In the genomic region with DNA sequence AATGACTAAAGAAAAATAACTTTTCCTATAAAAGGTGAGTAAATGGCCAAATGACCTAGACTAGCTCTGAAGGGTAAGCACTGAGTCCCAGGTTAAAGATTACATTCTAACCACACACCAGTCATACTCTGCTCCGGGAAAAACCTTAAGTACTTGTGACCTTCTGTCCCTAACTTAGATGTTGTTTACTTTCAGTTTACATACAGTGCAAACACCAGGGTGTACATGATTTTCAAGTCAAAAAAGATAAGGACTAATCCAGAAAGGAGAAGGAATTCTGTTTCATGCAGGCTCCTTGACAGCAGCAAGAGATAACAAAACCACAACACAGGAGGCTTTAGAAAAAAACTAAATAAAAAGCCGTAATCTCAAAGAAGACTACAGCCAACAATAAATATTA, we compare ENCODE assay signal across 1 cellular context.
TF ChIP-seq lines count a peak whose summit lies in the region.

No MANE protein-coding gene starts in this region.

TF ChIP-seq in K562, 482 proteins besides CTCF, POLR2A, EP300 and RAD21 (continued from another document and continues in another):
- TF ChIP-seq, protein P1, sequence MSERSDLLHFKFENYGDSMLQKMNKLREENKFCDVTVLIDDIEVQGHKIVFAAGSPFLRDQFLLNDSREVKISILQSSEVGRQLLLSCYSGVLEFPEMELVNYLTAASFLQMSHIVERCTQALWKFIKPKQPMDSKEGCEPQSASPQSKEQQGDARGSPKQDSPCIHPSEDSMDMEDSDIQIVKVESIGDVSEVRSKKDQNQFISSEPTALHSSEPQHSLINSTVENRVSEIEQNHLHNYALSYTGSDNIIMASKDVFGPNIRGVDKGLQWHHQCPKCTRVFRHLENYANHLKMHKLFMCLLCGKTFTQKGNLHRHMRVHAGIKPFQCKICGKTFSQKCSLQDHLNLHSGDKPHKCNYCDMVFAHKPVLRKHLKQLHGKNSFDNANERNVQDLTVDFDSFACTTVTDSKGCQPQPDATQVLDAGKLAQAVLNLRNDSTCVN (CRISPR knock-in tag; IDR thresholded peaks at IDR 0.05): no peak
- TF ChIP-seq SP2 (IDR thresholded peaks at IDR 0.05; ENCODE audit: extremely low read depth, low read depth, low read length, poor library complexity, severe bottlenecking): no peak
- TF ChIP-seq POLR2H (tag; IDR thresholded peaks at IDR 0.05; ENCODE audit: low read depth): no peak
- no peak for TF ChIP-seq STAG1 (CRISPR knock-in tag; IDR thresholded peaks at IDR 0.05; ENCODE audit: borderline replicate concordance)
- TF ChIP-seq, protein P2, sequence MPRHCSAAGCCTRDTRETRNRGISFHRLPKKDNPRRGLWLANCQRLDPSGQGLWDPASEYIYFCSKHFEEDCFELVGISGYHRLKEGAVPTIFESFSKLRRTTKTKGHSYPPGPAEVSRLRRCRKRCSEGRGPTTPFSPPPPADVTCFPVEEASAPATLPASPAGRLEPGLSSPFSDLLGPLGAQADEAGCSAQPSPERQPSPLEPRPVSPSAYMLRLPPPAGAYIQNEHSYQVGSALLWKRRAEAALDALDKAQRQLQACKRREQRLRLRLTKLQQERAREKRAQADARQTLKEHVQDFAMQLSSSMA (CRISPR knock-in tag; IDR thresholded peaks at IDR 0.05): no peak
- TF ChIP-seq, protein P3, sequence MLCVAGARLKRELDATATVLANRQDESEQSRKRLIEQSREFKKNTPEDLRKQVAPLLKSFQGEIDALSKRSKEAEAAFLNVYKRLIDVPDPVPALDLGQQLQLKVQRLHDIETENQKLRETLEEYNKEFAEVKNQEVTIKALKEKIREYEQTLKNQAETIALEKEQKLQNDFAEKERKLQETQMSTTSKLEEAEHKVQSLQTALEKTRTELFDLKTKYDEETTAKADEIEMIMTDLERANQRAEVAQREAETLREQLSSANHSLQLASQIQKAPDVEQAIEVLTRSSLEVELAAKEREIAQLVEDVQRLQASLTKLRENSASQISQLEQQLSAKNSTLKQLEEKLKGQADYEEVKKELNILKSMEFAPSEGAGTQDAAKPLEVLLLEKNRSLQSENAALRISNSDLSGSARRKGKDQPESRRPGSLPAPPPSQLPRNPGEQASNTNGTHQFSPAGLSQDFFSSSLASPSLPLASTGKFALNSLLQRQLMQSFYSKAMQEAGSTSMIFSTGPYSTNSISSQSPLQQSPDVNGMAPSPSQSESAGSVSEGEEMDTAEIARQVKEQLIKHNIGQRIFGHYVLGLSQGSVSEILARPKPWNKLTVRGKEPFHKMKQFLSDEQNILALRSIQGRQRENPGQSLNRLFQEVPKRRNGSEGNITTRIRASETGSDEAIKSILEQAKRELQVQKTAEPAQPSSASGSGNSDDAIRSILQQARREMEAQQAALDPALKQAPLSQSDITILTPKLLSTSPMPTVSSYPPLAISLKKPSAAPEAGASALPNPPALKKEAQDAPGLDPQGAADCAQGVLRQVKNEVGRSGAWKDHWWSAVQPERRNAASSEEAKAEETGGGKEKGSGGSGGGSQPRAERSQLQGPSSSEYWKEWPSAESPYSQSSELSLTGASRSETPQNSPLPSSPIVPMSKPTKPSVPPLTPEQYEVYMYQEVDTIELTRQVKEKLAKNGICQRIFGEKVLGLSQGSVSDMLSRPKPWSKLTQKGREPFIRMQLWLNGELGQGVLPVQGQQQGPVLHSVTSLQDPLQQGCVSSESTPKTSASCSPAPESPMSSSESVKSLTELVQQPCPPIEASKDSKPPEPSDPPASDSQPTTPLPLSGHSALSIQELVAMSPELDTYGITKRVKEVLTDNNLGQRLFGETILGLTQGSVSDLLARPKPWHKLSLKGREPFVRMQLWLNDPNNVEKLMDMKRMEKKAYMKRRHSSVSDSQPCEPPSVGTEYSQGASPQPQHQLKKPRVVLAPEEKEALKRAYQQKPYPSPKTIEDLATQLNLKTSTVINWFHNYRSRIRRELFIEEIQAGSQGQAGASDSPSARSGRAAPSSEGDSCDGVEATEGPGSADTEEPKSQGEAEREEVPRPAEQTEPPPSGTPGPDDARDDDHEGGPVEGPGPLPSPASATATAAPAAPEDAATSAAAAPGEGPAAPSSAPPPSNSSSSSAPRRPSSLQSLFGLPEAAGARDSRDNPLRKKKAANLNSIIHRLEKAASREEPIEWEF (CRISPR knock-in tag; IDR thresholded peaks at IDR 0.05): no peak
- TF ChIP-seq, protein P4, sequence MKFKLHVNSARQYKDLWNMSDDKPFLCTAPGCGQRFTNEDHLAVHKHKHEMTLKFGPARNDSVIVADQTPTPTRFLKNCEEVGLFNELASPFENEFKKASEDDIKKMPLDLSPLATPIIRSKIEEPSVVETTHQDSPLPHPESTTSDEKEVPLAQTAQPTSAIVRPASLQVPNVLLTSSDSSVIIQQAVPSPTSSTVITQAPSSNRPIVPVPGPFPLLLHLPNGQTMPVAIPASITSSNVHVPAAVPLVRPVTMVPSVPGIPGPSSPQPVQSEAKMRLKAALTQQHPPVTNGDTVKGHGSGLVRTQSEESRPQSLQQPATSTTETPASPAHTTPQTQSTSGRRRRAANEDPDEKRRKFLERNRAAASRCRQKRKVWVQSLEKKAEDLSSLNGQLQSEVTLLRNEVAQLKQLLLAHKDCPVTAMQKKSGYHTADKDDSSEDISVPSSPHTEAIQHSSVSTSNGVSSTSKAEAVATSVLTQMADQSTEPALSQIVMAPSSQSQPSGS (CRISPR knock-in tag; IDR thresholded peaks at IDR 0.05): no peak
- no peak for TF ChIP-seq ELF4 (CRISPR knock-in tag; IDR thresholded peaks at IDR 0.05)
- TF ChIP-seq NBN (IDR thresholded peaks at IDR 0.05; ENCODE audit: low read depth): no peak
- no peak for TF ChIP-seq CHCHD3 (CRISPR knock-in tag; IDR thresholded peaks at IDR 0.05)
- no peak for TF ChIP-seq ZNF217 (CRISPR knock-in tag; IDR thresholded peaks at IDR 0.05)
- TF ChIP-seq, protein P5, sequence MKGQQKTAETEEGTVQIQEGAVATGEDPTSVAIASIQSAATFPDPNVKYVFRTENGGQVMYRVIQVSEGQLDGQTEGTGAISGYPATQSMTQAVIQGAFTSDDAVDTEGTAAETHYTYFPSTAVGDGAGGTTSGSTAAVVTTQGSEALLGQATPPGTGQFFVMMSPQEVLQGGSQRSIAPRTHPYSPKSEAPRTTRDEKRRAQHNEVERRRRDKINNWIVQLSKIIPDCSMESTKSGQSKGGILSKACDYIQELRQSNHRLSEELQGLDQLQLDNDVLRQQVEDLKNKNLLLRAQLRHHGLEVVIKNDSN (CRISPR knock-in tag; IDR thresholded peaks at IDR 0.05): no peak
- TF ChIP-seq, protein P6, sequence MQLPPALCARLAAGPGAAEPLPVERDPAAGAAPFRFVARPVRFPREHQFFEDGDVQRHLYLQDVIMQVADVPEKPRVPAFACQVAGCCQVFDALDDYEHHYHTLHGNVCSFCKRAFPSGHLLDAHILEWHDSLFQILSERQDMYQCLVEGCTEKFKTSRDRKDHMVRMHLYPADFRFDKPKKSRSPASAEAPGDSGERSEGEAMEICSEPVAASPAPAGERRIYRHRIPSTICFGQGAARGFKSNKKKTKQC (CRISPR knock-in tag; IDR thresholded peaks at IDR 0.05): no peak
- TF ChIP-seq, protein P7, sequence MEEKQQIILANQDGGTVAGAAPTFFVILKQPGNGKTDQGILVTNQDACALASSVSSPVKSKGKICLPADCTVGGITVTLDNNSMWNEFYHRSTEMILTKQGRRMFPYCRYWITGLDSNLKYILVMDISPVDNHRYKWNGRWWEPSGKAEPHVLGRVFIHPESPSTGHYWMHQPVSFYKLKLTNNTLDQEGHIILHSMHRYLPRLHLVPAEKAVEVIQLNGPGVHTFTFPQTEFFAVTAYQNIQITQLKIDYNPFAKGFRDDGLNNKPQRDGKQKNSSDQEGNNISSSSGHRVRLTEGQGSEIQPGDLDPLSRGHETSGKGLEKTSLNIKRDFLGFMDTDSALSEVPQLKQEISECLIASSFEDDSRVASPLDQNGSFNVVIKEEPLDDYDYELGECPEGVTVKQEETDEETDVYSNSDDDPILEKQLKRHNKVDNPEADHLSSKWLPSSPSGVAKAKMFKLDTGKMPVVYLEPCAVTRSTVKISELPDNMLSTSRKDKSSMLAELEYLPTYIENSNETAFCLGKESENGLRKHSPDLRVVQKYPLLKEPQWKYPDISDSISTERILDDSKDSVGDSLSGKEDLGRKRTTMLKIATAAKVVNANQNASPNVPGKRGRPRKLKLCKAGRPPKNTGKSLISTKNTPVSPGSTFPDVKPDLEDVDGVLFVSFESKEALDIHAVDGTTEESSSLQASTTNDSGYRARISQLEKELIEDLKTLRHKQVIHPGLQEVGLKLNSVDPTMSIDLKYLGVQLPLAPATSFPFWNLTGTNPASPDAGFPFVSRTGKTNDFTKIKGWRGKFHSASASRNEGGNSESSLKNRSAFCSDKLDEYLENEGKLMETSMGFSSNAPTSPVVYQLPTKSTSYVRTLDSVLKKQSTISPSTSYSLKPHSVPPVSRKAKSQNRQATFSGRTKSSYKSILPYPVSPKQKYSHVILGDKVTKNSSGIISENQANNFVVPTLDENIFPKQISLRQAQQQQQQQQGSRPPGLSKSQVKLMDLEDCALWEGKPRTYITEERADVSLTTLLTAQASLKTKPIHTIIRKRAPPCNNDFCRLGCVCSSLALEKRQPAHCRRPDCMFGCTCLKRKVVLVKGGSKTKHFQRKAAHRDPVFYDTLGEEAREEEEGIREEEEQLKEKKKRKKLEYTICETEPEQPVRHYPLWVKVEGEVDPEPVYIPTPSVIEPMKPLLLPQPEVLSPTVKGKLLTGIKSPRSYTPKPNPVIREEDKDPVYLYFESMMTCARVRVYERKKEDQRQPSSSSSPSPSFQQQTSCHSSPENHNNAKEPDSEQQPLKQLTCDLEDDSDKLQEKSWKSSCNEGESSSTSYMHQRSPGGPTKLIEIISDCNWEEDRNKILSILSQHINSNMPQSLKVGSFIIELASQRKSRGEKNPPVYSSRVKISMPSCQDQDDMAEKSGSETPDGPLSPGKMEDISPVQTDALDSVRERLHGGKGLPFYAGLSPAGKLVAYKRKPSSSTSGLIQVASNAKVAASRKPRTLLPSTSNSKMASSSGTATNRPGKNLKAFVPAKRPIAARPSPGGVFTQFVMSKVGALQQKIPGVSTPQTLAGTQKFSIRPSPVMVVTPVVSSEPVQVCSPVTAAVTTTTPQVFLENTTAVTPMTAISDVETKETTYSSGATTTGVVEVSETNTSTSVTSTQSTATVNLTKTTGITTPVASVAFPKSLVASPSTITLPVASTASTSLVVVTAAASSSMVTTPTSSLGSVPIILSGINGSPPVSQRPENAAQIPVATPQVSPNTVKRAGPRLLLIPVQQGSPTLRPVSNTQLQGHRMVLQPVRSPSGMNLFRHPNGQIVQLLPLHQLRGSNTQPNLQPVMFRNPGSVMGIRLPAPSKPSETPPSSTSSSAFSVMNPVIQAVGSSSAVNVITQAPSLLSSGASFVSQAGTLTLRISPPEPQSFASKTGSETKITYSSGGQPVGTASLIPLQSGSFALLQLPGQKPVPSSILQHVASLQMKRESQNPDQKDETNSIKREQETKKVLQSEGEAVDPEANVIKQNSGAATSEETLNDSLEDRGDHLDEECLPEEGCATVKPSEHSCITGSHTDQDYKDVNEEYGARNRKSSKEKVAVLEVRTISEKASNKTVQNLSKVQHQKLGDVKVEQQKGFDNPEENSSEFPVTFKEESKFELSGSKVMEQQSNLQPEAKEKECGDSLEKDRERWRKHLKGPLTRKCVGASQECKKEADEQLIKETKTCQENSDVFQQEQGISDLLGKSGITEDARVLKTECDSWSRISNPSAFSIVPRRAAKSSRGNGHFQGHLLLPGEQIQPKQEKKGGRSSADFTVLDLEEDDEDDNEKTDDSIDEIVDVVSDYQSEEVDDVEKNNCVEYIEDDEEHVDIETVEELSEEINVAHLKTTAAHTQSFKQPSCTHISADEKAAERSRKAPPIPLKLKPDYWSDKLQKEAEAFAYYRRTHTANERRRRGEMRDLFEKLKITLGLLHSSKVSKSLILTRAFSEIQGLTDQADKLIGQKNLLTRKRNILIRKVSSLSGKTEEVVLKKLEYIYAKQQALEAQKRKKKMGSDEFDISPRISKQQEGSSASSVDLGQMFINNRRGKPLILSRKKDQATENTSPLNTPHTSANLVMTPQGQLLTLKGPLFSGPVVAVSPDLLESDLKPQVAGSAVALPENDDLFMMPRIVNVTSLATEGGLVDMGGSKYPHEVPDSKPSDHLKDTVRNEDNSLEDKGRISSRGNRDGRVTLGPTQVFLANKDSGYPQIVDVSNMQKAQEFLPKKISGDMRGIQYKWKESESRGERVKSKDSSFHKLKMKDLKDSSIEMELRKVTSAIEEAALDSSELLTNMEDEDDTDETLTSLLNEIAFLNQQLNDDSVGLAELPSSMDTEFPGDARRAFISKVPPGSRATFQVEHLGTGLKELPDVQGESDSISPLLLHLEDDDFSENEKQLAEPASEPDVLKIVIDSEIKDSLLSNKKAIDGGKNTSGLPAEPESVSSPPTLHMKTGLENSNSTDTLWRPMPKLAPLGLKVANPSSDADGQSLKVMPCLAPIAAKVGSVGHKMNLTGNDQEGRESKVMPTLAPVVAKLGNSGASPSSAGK (IDR thresholded peaks at IDR 0.05): no peak
- TF ChIP-seq TAF7 (tag; IDR thresholded peaks at IDR 0.05): no peak
- TF ChIP-seq POLR2G (IDR thresholded peaks at IDR 0.05; ENCODE audit: low read depth, low read length): no peak
- no peak for TF ChIP-seq NFYB (IDR thresholded peaks at IDR 0.05; ENCODE audit: extremely low read depth, insufficient read length)
- 0 out of 2 replicates have a peak, but pooled peaks have one; percentile 22 for TF ChIP-seq MYC (IDR thresholded peaks at IDR 0.05; ENCODE audit: low read depth, low read length)
- no peak for TF ChIP-seq MYC (CRISPR knock-in tag; IDR thresholded peaks at IDR 0.05; ENCODE audit: borderline replicate concordance, low read depth)
- no peak for TF ChIP-seq ZNF431 (CRISPR knock-in tag; IDR thresholded peaks at IDR 0.05)
- peak in 1 of 2 experiments; percentile 64; a peak in 1 of 4 replicates for TF ChIP-seq RCOR1 (IDR thresholded peaks at IDR 0.05; ENCODE audit: borderline replicate concordance in 1 of 2, low read depth in 2 of 2, low read length in 2 of 2)
- no peak for TF ChIP-seq ZNF239 (CRISPR knock-in tag; IDR thresholded peaks at IDR 0.05)
- TF ChIP-seq ZNF717 (CRISPR knock-in tag; IDR thresholded peaks at IDR 0.05): no peak
- TF ChIP-seq, protein P8, sequence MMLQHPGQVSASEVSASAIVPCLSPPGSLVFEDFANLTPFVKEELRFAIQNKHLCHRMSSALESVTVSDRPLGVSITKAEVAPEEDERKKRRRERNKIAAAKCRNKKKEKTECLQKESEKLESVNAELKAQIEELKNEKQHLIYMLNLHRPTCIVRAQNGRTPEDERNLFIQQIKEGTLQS (IDR thresholded peaks at IDR 0.05): no peak
- TF ChIP-seq, protein P8 (CRISPR knock-in tag; conservative IDR thresholded peaks at IDR 0.05): no peak
- TF ChIP-seq ZNF77 (CRISPR knock-in tag; IDR thresholded peaks at IDR 0.05): no peak
- TF ChIP-seq ZNF124 (CRISPR knock-in tag; IDR thresholded peaks at IDR 0.05): no peak
- no peak for TF ChIP-seq FUS (optimal IDR thresholded peaks at IDR 0.05; ENCODE audit: low read depth, low read length)
- no peak for TF ChIP-seq SETDB1 (IDR thresholded peaks at IDR 0.05; ENCODE audit: low read length)
- no peak for TF ChIP-seq ZNF644 (tag; IDR thresholded peaks at IDR 0.05; ENCODE audit: low read depth)
- TF ChIP-seq RHOXF2B (CRISPR knock-in tag; conservative IDR thresholded peaks at IDR 0.05): no peak
- TF ChIP-seq ZEB2 (IDR thresholded peaks at IDR 0.05): 0 out of 2 replicates have a peak, but pooled peaks have one; percentile 31
- TF ChIP-seq ZNF57 (CRISPR knock-in tag; IDR thresholded peaks at IDR 0.05): no peak
- no peak for TF ChIP-seq MAFF (IDR thresholded peaks at IDR 0.05; ENCODE audit: low read length)
- TF ChIP-seq FOXK1 (CRISPR knock-in tag; IDR thresholded peaks at IDR 0.05; ENCODE audit: borderline replicate concordance): no peak
